In the genomic region with DNA sequence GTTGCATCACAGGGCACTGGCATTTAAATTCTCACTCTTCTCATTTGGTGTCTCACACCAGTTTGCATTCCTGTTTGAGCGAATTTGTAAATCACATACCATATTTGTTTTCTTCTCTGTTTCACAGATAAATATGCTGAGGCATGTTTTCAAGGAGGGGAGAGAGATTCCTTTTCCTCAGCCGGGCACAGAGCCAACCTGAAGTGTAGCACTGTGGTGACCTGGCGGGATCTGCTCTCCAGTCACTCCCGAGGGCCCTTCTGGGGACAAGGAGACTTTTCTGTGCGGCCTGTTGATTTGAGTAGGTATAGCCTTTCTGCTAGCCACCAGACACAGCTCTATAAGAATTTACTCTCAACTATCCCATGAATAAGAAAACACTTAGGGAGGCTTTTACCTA, we compare ENCODE assay signal across 10 cellular contexts.
A peak's percentile ranks its signal among the peaks of the same experiment; 100 is the strongest.
DNase-seq lines count a peak whose midpoint lies in the region; ATAC-seq and TF ChIP-seq lines count a peak whose summit lies in the region.
"Had no signal": no experiment of that assay in that cellular context is flagged by ENCODE, and none has a peak within 500 bp of the region (broad histone marks: within the 10 kb centered on the region; RNA-seq: fewer than 3 reads in every experiment).

No MANE protein-coding gene starts in this region.

- ATAC-seq in natural killer cell (no peak), GM21390 (IDR thresholded peaks at IDR 0.05; ENCODE audit: unreplicated experiment) (no peak)
- ATAC-seq: activated T-cell treated with anti-CD3 and anti-CD28 coated beads, Interleukin-2, amount 50 U/mL, for 4 hours; left colon had no signal

- peaks cover 0 to 3% of the 10 kb centered on the region in 2 donors for H3K27me3 Mint-ChIP-seq in natural killer cell (ENCODE audit: low read depth in 2 of 2)

- intact Hi-C loops in natural killer cell (cut with micrococcal nuclease): no loop called here

- H3K9me3 Mint-ChIP-seq in natural killer cell: no peaks in the 10 kb centered on the region
- H3K9me3 Mint-ChIP-seq: activated T-cell treated with anti-CD3 and anti-CD28 coated beads, Interleukin-2, amount 50 U/mL, for 4 hours had no signal

- peak; percentile 34 for DNase-seq in HPDE6-E6E7 (ENCODE audit: extremely low spot score)
- peak; percentile 5 for DNase-seq in NCI-H774 (lab: John Stamatoyannopoulos, UW)
- peak; percentile 66 for DNase-seq in fibroblast of pulmonary artery (ENCODE audit: low read depth)
- peak; percentile 69 for DNase-seq in renal cortical epithelial cell (ENCODE audit: low read depth)
- DNase-seq in mucosa of gallbladder (ENCODE audit: low spot score): no peak
- no peak for DNase-seq in natural killer cell
- DNase-seq: activated T-cell treated with anti-CD3 and anti-CD28 coated beads, Interleukin-2, amount 50 U/mL, for 4 hours; left colon; NCI-H1436 had no signal

- no peak overlapping the region for H3K4me3 ChIP-seq in fibroblast of pulmonary artery (replicated peaks; ENCODE audit: low read depth, low read length)

- no peaks in the 10 kb centered on the region for H3K4me1 Mint-ChIP-seq in natural killer cell

- no peak overlapping the region for H3K4me3 Mint-ChIP-seq in natural killer cell
- H3K4me3 Mint-ChIP-seq: activated T-cell treated with anti-CD3 and anti-CD28 coated beads, Interleukin-2, amount 50 U/mL, for 4 hours had no signal

- H3K27ac Mint-ChIP-seq in natural killer cell: no peak overlapping the region

- H3K36me3 Mint-ChIP-seq in natural killer cell: no peaks in the 10 kb centered on the region

- TF ChIP-seq CTCF in fibroblast of pulmonary artery (IDR thresholded peaks at IDR 0.05; ENCODE audit: low read length, missing control alignments): no peak
- TF ChIP-seq CTCF in natural killer cell (IDR thresholded peaks at IDR 0.05): no peak

Comparison
In these comparisons a context has a peak if more than half of its experiments do, and no peak if none do; other contexts are left out.
1. DNase-seq: peak in HPDE6-E6E7 (single experiment), NCI-H774 (single experiment), fibroblast of pulmonary artery (single experiment) and renal cortical epithelial cell (single experiment); none in mucosa of gallbladder (single experiment) and natural killer cell (single experiment).